Comparison of ENCODE assay signal across 27 cellular contexts in genomic region chr20:63546256-63546655, GRCh38. TPM values are rescaled to one million over a fixed set of nuclear protein-coding genes. Genes with fewer than 3 reads are reported as not detected.
"Had no signal": no experiment of that assay in that cellular context is flagged by ENCODE, and none has a peak within 500 bp of the region (broad histone marks: within the 10 kb centered on the region; RNA-seq: fewer than 3 reads in every experiment).

No MANE protein-coding gene starts in this region.

- H3K9me3 Mint-ChIP-seq: activated naive CD4-positive, alpha-beta T cell treated with anti-CD3 and anti-CD28 coated beads, Interleukin-2, amount 50 U/mL, for 24 hours; activated T-helper 1 cell treated with anti-CD3 and anti-CD28 coated beads, Interleukin-12 subunit alpha, Interleukin-12 subunit beta, Interleukin-2, Interleukin-4 antibody, amounts not matched to agents 30 ng/mL and 10 ng/mL and 1 ng/mL, durations not matched to agents 14 hours and 24 hours and 36 hours; T-cell had no signal

- H3K36me3 Mint-ChIP-seq: activated naive CD4-positive, alpha-beta T cell treated with anti-CD3 and anti-CD28 coated beads, Interleukin-2, amount 50 U/mL, for 24 hours; T-cell had no signal

- H3K27ac ChIP-seq: breast epithelium, coronary artery, SK-N-MC had no signal

- DNase-seq: activated CD4-positive, alpha-beta T cell treated with anti-CD3 and anti-CD28 coated beads for 36 hours; activated CD4-positive, alpha-beta T cell treated with anti-CD3 and anti-CD28 coated beads, Interleukin-2, amount 50 U/mL, for 4 hours; activated CD8-positive, alpha-beta memory T cell treated with anti-CD3 and anti-CD28 coated beads, Interleukin-2, amount 50 U/mL, for 48 hours; activated CD8-positive, alpha-beta T cell treated with anti-CD3 and anti-CD28 coated beads, Interleukin-2, amount 10 ng/mL, durations not matched to agents 7 days and 5 days; activated effector memory CD4-positive, alpha-beta T cell treated with Interleukin-2 at 50 U/mL for 16 hours; activated naive CD4-positive, alpha-beta T cell; activated T-cell treated with anti-CD3 and anti-CD28 coated beads, Interleukin-2, amount 50 U/mL, for 1 hour; aorta; central memory CD4-positive, alpha-beta T cell; KG1; NCI-H1092; NCI-H1436; NCI-H187 treated with DMSO at 0.1 percent for 48 hours; NCI-H2081 treated with DMSO at 0.1 percent for 48 hours; NCI-H446 treated with DMSO at 0.1 percent for 48 hours; NCI-H524 treated with DMSO at 0.1 percent for 48 hours; NCI-H748 treated with DMSO at 0.1 percent for 48 hours; OCI-M1; T-cell; T-helper 2 cell; T1000 had no signal

- H3K4me3 Mint-ChIP-seq: activated CD4-positive, alpha-beta T cell treated with anti-CD3 and anti-CD28 coated beads for 36 hours; activated CD8-positive, alpha-beta T cell treated with anti-CD3 and anti-CD28 coated beads, Interleukin-2, amount 10 ng/mL, durations not matched to agents 7 days and 5 days; activated naive CD4-positive, alpha-beta T cell treated with anti-CD3 and anti-CD28 coated beads, Interleukin-2, amount 50 U/mL, for 24 hours; activated T-helper 1 cell treated with anti-CD3 and anti-CD28 coated beads, Interleukin-12 subunit alpha, Interleukin-12 subunit beta, Interleukin-2, Interleukin-4 antibody, amounts not matched to agents 30 ng/mL and 10 ng/mL and 1 ng/mL, durations not matched to agents 14 hours and 24 hours and 36 hours; T-cell had no signal

- H3K36me3 ChIP-seq: breast epithelium had no signal

- H3K27ac Mint-ChIP-seq: activated CD4-positive, alpha-beta T cell treated with anti-CD3 and anti-CD28 coated beads for 36 hours; activated CD8-positive, alpha-beta T cell treated with anti-CD3 and anti-CD28 coated beads, Interleukin-2, amount 10 ng/mL, durations not matched to agents 7 days and 5 days; activated naive CD4-positive, alpha-beta T cell treated with anti-CD3 and anti-CD28 coated beads, Interleukin-2, amount 50 U/mL, for 24 hours; activated T-helper 1 cell treated with anti-CD3 and anti-CD28 coated beads, Interleukin-12 subunit alpha, Interleukin-12 subunit beta, Interleukin-2, Interleukin-4 antibody, amounts not matched to agents 30 ng/mL and 10 ng/mL and 1 ng/mL, durations not matched to agents 14 hours and 24 hours and 36 hours had no signal

- H3K27me3 Mint-ChIP-seq: activated CD4-positive, alpha-beta T cell treated with anti-CD3 and anti-CD28 coated beads for 36 hours had no signal

- ATAC-seq: activated CD4-positive, alpha-beta T cell treated with anti-CD3 and anti-CD28 coated beads for 36 hours; activated CD8-positive, alpha-beta T cell treated with anti-CD3 and anti-CD28 coated beads, Interleukin-2, amount 10 ng/mL, durations not matched to agents 7 days and 5 days had no signal

- H3K4me1 ChIP-seq: breast epithelium had no signal

- H3K4me3 ChIP-seq: breast epithelium, coronary artery, SK-N-MC had no signal

- H3K9me3 ChIP-seq: breast epithelium had no signal

RNA-seq across cellular contexts. Expression of gene SRMS, which starts 1.3 kb away (rescaled TPM):
- total RNA-seq: activated CD4-positive, alpha-beta T cell treated with anti-CD3 and anti-CD28 coated beads for 36 hours; activated CD8-positive, alpha-beta T cell treated with anti-CD3 and anti-CD28 coated beads, Interleukin-2, amount 10 ng/mL, durations not matched to agents 7 days and 5 days; activated T-helper 1 cell treated with anti-CD3 and anti-CD28 coated beads, Interleukin-12 subunit alpha, Interleukin-12 subunit beta, Interleukin-2, Interleukin-4 antibody, amounts not matched to agents 30 ng/mL and 10 ng/mL and 1 ng/mL, durations not matched to agents 14 hours and 24 hours and 36 hours; aorta; chondrocyte; T-cell had no signal
- polyA plus RNA-seq: aorta had no signal

RNA-seq across cellular contexts. Expression of gene PTK6, which starts 9.1 kb away (rescaled TPM):
- total RNA-seq: chondrocyte had no signal
